ENCODE assay signal across 9 cellular contexts in the genomic region with DNA sequence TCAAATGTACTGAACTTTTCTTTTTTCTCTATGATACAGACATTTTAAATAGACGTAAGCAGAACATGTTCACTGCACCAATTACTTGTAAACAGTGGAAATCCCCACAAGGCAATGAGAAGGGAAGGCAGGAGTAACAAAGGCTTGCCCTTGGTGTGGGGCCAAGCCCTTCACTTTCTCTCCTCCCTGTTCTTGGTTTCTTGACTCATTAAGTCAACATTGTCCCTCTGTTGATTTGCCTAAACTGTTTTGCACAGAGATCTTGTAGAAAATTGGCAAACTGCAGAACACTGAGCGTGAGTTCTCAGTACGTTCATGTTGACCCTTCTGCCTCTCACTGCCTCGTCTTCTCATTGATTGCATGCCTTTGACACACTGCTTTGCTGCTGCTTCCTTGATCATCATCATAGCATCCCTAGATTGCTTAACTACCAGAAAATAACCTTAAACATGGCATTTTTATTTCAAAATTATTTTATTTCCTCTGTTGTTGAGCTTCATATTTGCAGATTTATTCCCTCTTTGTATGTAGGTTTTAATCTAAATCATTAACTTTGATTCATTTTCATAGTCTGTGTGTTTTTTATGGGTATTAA.
DNase-seq lines count a peak whose midpoint lies in the region; ATAC-seq, FAIRE-seq and TF ChIP-seq lines count a peak whose summit lies in the region.
"Had no signal": no experiment of that assay in that cellular context is flagged by ENCODE, and none has a peak within 500 bp of the region (broad histone marks: within the 10 kb centered on the region; RNA-seq: fewer than 3 reads in every experiment).

No MANE protein-coding gene starts in this region.

- CTCF ChIA-PET in GM12878 (lab: Yijun Ruan, JAX), result interaction anchor here (0.8 to 5.4 kb wide), 3 partner anchors 12 to 297 kb away, joined by 3 to 18 read pairs (median 3); no protein-coding TSS in a partner anchor

- H3K4me2 ChIP-seq in GM12878 (ENCODE audit: control insufficient read depth, insufficient read depth), result no peak overlapping the region

- no peak overlapping the region for H3K4me3 ChIP-seq in GM12878

- ATAC-seq in activated CD4-positive, CD25-positive, alpha-beta regulatory T cell treated with anti-CD3 and anti-CD28 coated beads, Interleukin-2, amount 50 U/mL, for 24 hours, result peak; percentile 55 to 68
- peak; percentile 59 for ATAC-seq in HG03196 (IDR thresholded peaks at IDR 0.05; ENCODE audit: unreplicated experiment)
- peak; percentile 95 for ATAC-seq in GM12878
- ATAC-seq in memory B cell (ENCODE audit: low read depth), result peak; percentile 44

- no peak overlapping the region for H2AFZ ChIP-seq in GM12878 (ENCODE audit: control insufficient read depth, low read depth, low read length)

- TF ChIP-seq CTCF in GM12878 (IDR thresholded peaks at IDR 0.05 in 2 of 3, conservative IDR thresholded peaks at IDR 0.05 in 1 of 3; ENCODE audit: control insufficient read depth in 2 of 3, extremely low read depth in 1 of 3, insufficient read depth in 1 of 3, low read depth in 3 of 3, low read length in 3 of 3), result no peak
- no peak for TF ChIP-seq CTCF in mesothelial cell of epicardium (IDR thresholded peaks at IDR 0.05; ENCODE audit: unreplicated experiment)

- TF ChIP-seq EP300 in GM12878 (IDR thresholded peaks at IDR 0.05; ENCODE audit: borderline replicate concordance in 1 of 2, control insufficient read depth in 1 of 2, low read depth in 2 of 2, low read length in 2 of 2), result peak; percentile 33 to 42; a peak in 2 of 4 replicates

- no peaks in the 10 kb centered on the region for H3K79me2 ChIP-seq in GM12878 (ENCODE audit: control insufficient read depth, insufficient read depth, low read length)

- WGBS in GM12878 (ENCODE audit: insufficient coverage, insufficient replicate concordance, low lambda C conversion rate, missing lambda C conversion rate), result 69% methylated on average over 4 of the region's 4 CpGs

- H3K36me3 Mint-ChIP-seq in memory B cell (peaks cover 6% of the 10 kb centered on the region), mesothelial cell of epicardium (no peaks in the 10 kb centered on the region)

- no peaks in the 10 kb centered on the region for H3K36me3 ChIP-seq in GM12878 (ENCODE audit: control insufficient read depth in 2 of 2, insufficient read depth in 2 of 2, low read length in 1 of 2)

- H3K4me1 Mint-ChIP-seq in memory B cell (peaks cover 4% of the 10 kb centered on the region), mesothelial cell of epicardium (no peaks in the 10 kb centered on the region)

- RAD21 ChIA-PET in GM12878 (lab: Charles Lee; ENCODE audit: unreplicated experiment), result no interaction called here

- H3K4me1 ChIP-seq in GM12878 (ENCODE audit: control insufficient read depth, insufficient read depth, low read length), result peaks cover 11% of the 10 kb centered on the region

- POLR2A ChIA-PET in GM12878 (lab: Charles Lee), result interaction anchor here (0.6 kb wide), 1 partner anchor 184 kb away, joined by 4 read pairs; no protein-coding TSS in a partner anchor

- TF ChIP-seq POLR2A in GM12878 (IDR thresholded peaks at IDR 0.05; ENCODE audit: low read depth, low read length), result no peak

- H3K9me3 ChIP-seq in GM12878 (replicated peaks; ENCODE audit: control insufficient read depth, insufficient read depth, low read length), result no peaks in the 10 kb centered on the region

- in situ Hi-C loops in GM12878 (cut with MboI), result loop anchor here (25.0 kb wide), 1 partner anchor 289 kb away; no protein-coding TSS in a partner anchor

- SMC1A ChIA-PET in GM12878 (lab: Charles Lee; ENCODE audit: uncharacterized antibody, unreplicated experiment), result interaction anchor here (0.6 to 2.3 kb wide), 4 partner anchors 42 to 183 kb away, joined by 3 to 5 read pairs (median 4); no protein-coding TSS in a partner anchor

- no TSS peak for BruUV-seq in GM12878 (replicated peaks; lab: Mats Ljungman, UMichigan)

- no peak overlapping the region for H3K9ac ChIP-seq in GM12878 (ENCODE audit: control insufficient read depth, insufficient read depth, low read length)

- no peaks in the 10 kb centered on the region for H3K27me3 ChIP-seq in GM12878 (replicated peaks in 1 of 2; ENCODE audit: control insufficient read depth in 2 of 2, insufficient read depth in 2 of 2, low read length in 1 of 2)

- TF ChIP-seq RAD21 in GM12878 (IDR thresholded peaks at IDR 0.05; ENCODE audit: insufficient read depth, low read depth, low read length), result no peak

- no peak overlapping the region for H3K27ac Mint-ChIP-seq in memory B cell
- H3K27ac Mint-ChIP-seq in mesothelial cell of epicardium, result no peak overlapping the region

- peak; percentile 41 for FAIRE-seq in GM12878 (lab: Jason Lieb, UNC)

- intact Hi-C loops in GM12878 (cut with micrococcal nuclease; ENCODE audit: unreplicated experiment), result no loop called here

- DNase-seq in activated CD4-positive, CD25-positive, alpha-beta regulatory T cell treated with anti-CD3 and anti-CD28 coated beads, Interleukin-2, amount 50 U/mL, for 72 hours, result no peak
- peak; percentile 59 for DNase-seq in GM12878 (ENCODE audit: low read depth, low spot score)
- DNase-seq in memory B cell (ENCODE audit: low spot score in 2 of 2), result no peak
- no peak for DNase-seq in mesothelial cell of epicardium (ENCODE audit: low spot score in 2 of 2, unreplicated experiment in 2 of 2)
- no peak for DNase-seq in NCI-H2227 (lab: John Stamatoyannopoulos, UW; ENCODE audit: unreplicated experiment)
- DNase-seq in NCI-H187 (lab: John Stamatoyannopoulos, UW), result no peak
- DNase-seq: DND-41 had no signal

- H3K9me3 Mint-ChIP-seq in memory B cell (no peaks in the 10 kb centered on the region), mesothelial cell of epicardium (no peaks in the 10 kb centered on the region)

- no peaks in the 10 kb centered on the region for H4K20me1 ChIP-seq in GM12878 (ENCODE audit: control insufficient read depth, insufficient read depth)

- no peak overlapping the region for H3K4me3 Mint-ChIP-seq in memory B cell
- no peak overlapping the region for H3K4me3 Mint-ChIP-seq in mesothelial cell of epicardium

- no peak overlapping the region for H3K27ac ChIP-seq in GM12878 (ENCODE audit: control insufficient read depth, insufficient read depth)

- H3K27me3 Mint-ChIP-seq in memory B cell (no peaks in the 10 kb centered on the region), mesothelial cell of epicardium (ENCODE audit: low read depth) (no peaks in the 10 kb centered on the region)

TF ChIP-seq in GM12878, 131 proteins besides CTCF, POLR2A, EP300 and RAD21 (continues in another document):
- TF ChIP-seq IKZF2 (IDR thresholded peaks at IDR 0.05), result 0 out of 4 replicates have a peak, but pooled peaks of 1 of the 2 experiments have one; percentile 30
- no peak for TF ChIP-seq RFX5 (IDR thresholded peaks at IDR 0.05; ENCODE audit: low read depth, low read length)
- TF ChIP-seq, protein P1, sequence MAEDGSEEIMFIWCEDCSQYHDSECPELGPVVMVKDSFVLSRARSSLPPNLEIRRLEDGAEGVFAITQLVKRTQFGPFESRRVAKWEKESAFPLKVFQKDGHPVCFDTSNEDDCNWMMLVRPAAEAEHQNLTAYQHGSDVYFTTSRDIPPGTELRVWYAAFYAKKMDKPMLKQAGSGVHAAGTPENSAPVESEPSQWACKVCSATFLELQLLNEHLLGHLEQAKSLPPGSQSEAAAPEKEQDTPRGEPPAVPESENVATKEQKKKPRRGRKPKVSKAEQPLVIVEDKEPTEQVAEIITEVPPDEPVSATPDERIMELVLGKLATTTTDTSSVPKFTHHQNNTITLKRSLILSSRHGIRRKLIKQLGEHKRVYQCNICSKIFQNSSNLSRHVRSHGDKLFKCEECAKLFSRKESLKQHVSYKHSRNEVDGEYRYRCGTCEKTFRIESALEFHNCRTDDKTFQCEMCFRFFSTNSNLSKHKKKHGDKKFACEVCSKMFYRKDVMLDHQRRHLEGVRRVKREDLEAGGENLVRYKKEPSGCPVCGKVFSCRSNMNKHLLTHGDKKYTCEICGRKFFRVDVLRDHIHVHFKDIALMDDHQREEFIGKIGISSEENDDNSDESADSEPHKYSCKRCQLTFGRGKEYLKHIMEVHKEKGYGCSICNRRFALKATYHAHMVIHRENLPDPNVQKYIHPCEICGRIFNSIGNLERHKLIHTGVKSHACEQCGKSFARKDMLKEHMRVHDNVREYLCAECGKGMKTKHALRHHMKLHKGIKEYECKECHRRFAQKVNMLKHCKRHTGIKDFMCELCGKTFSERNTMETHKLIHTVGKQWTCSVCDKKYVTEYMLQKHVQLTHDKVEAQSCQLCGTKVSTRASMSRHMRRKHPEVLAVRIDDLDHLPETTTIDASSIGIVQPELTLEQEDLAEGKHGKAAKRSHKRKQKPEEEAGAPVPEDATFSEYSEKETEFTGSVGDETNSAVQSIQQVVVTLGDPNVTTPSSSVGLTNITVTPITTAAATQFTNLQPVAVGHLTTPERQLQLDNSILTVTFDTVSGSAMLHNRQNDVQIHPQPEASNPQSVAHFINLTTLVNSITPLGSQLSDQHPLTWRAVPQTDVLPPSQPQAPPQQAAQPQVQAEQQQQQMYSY (CRISPR knock-in tag; IDR thresholded peaks at IDR 0.05), result no peak
- no peak for TF ChIP-seq BCL11A (IDR thresholded peaks at IDR 0.05; ENCODE audit: low read depth, low read length)
- TF ChIP-seq HDGF (IDR thresholded peaks at IDR 0.05), result no peak
- TF ChIP-seq RELA (IDR thresholded peaks at IDR 0.05; ENCODE audit: borderline replicate concordance, partially characterized antibody), result peak; percentile 66
- peak; percentile 54 for TF ChIP-seq MTA2 (IDR thresholded peaks at IDR 0.05; ENCODE audit: low read depth)
- TF ChIP-seq NR2F1 (conservative IDR thresholded peaks at IDR 0.05), result peak; percentile 56
- TF ChIP-seq, protein P2, sequence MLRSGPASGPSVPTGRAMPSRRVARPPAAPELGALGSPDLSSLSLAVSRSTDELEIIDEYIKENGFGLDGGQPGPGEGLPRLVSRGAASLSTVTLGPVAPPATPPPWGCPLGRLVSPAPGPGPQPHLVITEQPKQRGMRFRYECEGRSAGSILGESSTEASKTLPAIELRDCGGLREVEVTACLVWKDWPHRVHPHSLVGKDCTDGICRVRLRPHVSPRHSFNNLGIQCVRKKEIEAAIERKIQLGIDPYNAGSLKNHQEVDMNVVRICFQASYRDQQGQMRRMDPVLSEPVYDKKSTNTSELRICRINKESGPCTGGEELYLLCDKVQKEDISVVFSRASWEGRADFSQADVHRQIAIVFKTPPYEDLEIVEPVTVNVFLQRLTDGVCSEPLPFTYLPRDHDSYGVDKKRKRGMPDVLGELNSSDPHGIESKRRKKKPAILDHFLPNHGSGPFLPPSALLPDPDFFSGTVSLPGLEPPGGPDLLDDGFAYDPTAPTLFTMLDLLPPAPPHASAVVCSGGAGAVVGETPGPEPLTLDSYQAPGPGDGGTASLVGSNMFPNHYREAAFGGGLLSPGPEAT (IDR thresholded peaks at IDR 0.05; ENCODE audit: low read depth), result peak; percentile 59; the same call in 1 of the 2 replicates
- TF ChIP-seq POU2F2 (IDR thresholded peaks at IDR 0.05; ENCODE audit: borderline replicate concordance, low read depth, low read length), result peak; percentile 44; the same call in 1 of the 3 replicates
- TF ChIP-seq SPI1 (IDR thresholded peaks at IDR 0.05; ENCODE audit: borderline replicate concordance, insufficient read depth, low read depth, low read length), result peak; percentile 29; the same call in 1 of the 2 replicates
- peak in 1 of 2 experiments; percentile 12; a peak in 1 of 4 replicates for TF ChIP-seq BHLHE40 (IDR thresholded peaks at IDR 0.05; ENCODE audit: borderline replicate concordance in 1 of 2, low read depth in 2 of 2, low read length in 1 of 2)

Comparison
In these comparisons a context has a peak if more than half of its experiments do, and no peak if none do; other contexts are left out.
1. ATAC-seq: peak in every context shown above with its lines; median percentile 95 in GM12878; 62 in activated CD4-positive, CD25-positive, alpha-beta regulatory T cell treated with anti-CD3 and anti-CD28 coated beads, Interleukin-2, amount 50 U/mL, for 24 hours; 59 in HG03196; 44 in memory B cell.